ENCODE assay signal across 1 cellular context in the genomic region with DNA sequence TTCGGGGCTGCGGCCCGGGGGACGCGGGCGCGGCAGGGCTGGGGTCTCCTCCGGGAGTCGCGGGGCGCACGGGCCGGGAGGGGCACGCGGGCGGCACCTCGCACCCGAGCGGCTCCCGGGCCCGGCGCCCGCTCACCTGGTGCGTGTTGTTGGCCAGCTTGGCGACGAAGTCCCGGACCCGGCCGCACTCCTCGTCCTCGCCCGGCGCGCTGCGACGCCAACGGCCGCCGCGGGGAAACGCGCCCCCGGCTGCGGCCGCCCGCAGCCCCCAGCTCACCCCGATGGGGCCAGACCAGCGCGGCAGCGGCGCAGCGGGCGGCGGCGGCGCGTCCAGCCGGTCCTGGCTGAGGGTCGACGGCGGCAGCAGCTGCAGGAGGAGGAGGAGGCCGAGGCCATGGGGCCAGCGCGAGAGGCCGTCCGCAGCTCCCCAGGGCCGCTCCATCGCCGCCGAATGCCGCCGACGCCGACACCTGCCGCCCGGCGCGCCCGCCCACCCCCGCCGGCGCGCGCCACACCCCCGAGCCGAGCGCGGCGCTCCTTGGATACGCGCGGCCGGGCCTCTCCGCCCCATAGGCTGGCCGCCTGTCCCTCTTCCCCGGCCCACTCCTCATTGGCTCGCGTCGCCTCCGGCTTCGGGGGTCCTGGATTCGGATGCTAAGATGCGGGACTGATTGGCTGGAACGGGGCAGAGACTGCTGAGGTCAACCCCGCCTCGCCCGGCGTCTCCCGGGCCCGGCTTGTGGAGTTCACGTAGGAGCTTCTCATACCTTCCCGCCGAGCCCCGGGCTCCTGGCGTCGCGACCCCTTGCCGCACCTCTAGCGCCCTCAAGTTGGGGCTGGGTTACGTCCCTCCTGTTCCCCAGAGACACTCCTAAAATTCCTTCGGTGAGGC.
TF ChIP-seq lines count a peak whose summit lies in the region.

SORT1 (minus strand) TSS at position 468 of the 892 bp plus-strand sequence; CDS start at position 442, 26 bp downstream.

TF ChIP-seq in neural cell, 6 proteins besides CTCF, POLR2A, EP300 and RAD21 (continued from another document):
- peak; percentile 39 for TF ChIP-seq TAF1 (IDR thresholded peaks at IDR 0.05; ENCODE audit: low read depth)
